In genomic region chr6:49606696-49607390, GRCh38 we compare ENCODE assay signal across 8 cellular contexts. TPM values are rescaled to one million over a fixed set of nuclear protein-coding genes. Genes with fewer than 3 reads are reported as not detected.
A peak's percentile ranks its signal among the peaks of the same experiment; 100 is the strongest.
DNase-seq lines count a peak whose midpoint lies in the region; ATAC-seq and TF ChIP-seq lines count a peak whose summit lies in the region.

No MANE protein-coding gene starts in this region.

- H3K27ac ChIP-seq in right cardiac atrium (ENCODE audit: low read length) (no peak overlapping the region), smooth muscle cell (ENCODE audit: low read depth) (no peak overlapping the region)

- H3K4me2 ChIP-seq in smooth muscle cell, result peak overlapping the region; percentile 41

- H3K4me3 ChIP-seq in adipocyte (ENCODE audit: low read length) (no peak overlapping the region), right cardiac atrium (ENCODE audit: low read length) (no peak overlapping the region), smooth muscle cell (no peak overlapping the region)

- H3K4me1 ChIP-seq in adipocyte (ENCODE audit: control insufficient read depth, insufficient read depth, low read length), result no peaks in the 10 kb centered on the region
- H3K4me1 ChIP-seq in right cardiac atrium (ENCODE audit: control insufficient read depth, insufficient read depth, low read length), result no peaks in the 10 kb centered on the region
- H3K4me1 ChIP-seq in smooth muscle cell (ENCODE audit: low read depth), result no peaks in the 10 kb centered on the region

- peak; percentile 11 for DNase-seq in activated CD4-positive, alpha-beta T cell treated with anti-CD3 and anti-CD28 coated beads for 48 hours
- DNase-seq in activated CD4-positive, alpha-beta T cell treated with anti-CD3 and anti-CD28 coated beads, Interleukin-2, amount 50 U/mL, for 1 hour, result no peak
- DNase-seq in NCI-H460 (ENCODE audit: extremely low read depth, low read depth) (peak; percentile 84), adipocyte (ENCODE audit: low read depth) (peak; percentile 92), right cardiac atrium (peak in 2 of 3 donors; percentile 13 to 42), smooth muscle cell (lab: John Stamatoyannopoulos, UW; ENCODE audit: unreplicated experiment) (no peak)

- WGBS in right cardiac atrium, result 40% methylated on average over 5 of the region's 5 CpGs
- 47% methylated on average over 5 of the region's 5 CpGs for WGBS in smooth muscle cell (ENCODE audit: low lambda C conversion rate)

- no peaks in the 10 kb centered on the region for H3F3A ChIP-seq in smooth muscle cell (ENCODE audit: low read depth)

- H3K9me3 ChIP-seq in adipocyte (ENCODE audit: control insufficient read depth, low read length), result no peaks in the 10 kb centered on the region
- H3K9me3 ChIP-seq in right cardiac atrium (ENCODE audit: control insufficient read depth, low read length), result no peaks in the 10 kb centered on the region
- H3K9me3 ChIP-seq in smooth muscle cell (replicated peaks; ENCODE audit: low read depth), result no peaks in the 10 kb centered on the region

- H4K20me1 ChIP-seq in smooth muscle cell (ENCODE audit: low read depth), result no peaks in the 10 kb centered on the region

- intact Hi-C loops in right cardiac atrium (cut with DNase I), result loop anchor here in 3 of 4 donors (5.0 kb wide), 1 partner anchor 75 kb away; no protein-coding TSS in a partner anchor

- ATAC-seq in GM21390 (IDR thresholded peaks at IDR 0.05; ENCODE audit: unreplicated experiment) (peak; percentile 97), HG03571 (IDR thresholded peaks at IDR 0.05; ENCODE audit: unreplicated experiment) (peak; percentile 94), right cardiac atrium (peak in 1 of 2 donors; percentile 69)

- H3K79me2 ChIP-seq in smooth muscle cell (ENCODE audit: low read depth), result no peaks in the 10 kb centered on the region

- H3K36me3 ChIP-seq in adipocyte (ENCODE audit: control insufficient read depth, insufficient read depth, low read length, severe bottlenecking) (no peaks in the 10 kb centered on the region), smooth muscle cell (ENCODE audit: low read depth) (no peaks in the 10 kb centered on the region)

- no peak overlapping the region for H2AFZ ChIP-seq in smooth muscle cell (ENCODE audit: low read depth)

- peak; percentile 85 for TF ChIP-seq CTCF in smooth muscle cell (IDR thresholded peaks at IDR 0.05; ENCODE audit: borderline replicate concordance, insufficient read depth, poor library complexity, severe bottlenecking)

- H3K9ac ChIP-seq in adipocyte (ENCODE audit: low read length) (no peak overlapping the region), smooth muscle cell (ENCODE audit: low read depth) (no peak overlapping the region)

- H3K27me3 ChIP-seq in adipocyte (replicated peaks; ENCODE audit: control insufficient read depth, insufficient read depth, low read length), result peaks cover 3% of the 10 kb centered on the region
- no peaks in the 10 kb centered on the region for H3K27me3 ChIP-seq in right cardiac atrium (ENCODE audit: control insufficient read depth, insufficient read depth)
- H3K27me3 ChIP-seq in smooth muscle cell (ENCODE audit: low read depth), result no peaks in the 10 kb centered on the region

RNA-seq across cellular contexts. Expression of gene RHAG, which starts 29.8 kb away (rescaled TPM):
- not detected in 2 replicates for total RNA-seq in NCI-H460 (2014; rRNA removed; shearing (Covaris generic))
- not detected in 2 replicates for polyA plus RNA-seq in NCI-H460 (2014; cell fraction: nucleus; rRNA removed)
- 1 to 10 TPM; 1.3 to 2.3 (median 1.5) TPM for total RNA-seq in right cardiac atrium
- polyA plus RNA-seq in right cardiac atrium, result 2.8 TPM
- not detected in 2 replicates for total RNA-seq in smooth muscle cell
- not detected in 2 replicates for polyA plus RNA-seq in smooth muscle cell

RNA-seq across cellular contexts. Expression of gene C6orf141, which starts 56.4 kb away (rescaled TPM):
- 0.47 TPM in 1 of 2 replicates, not detected in the other for total RNA-seq in NCI-H460 (2014; rRNA removed; shearing (Covaris generic))
- polyA plus RNA-seq in NCI-H460 (2014; cell fraction: nucleus; rRNA removed), result 3.7 and 15.2 TPM in 2 replicates
- total RNA-seq in right cardiac atrium (under 1 TPM; 0.23 to 0.49 (median 0.44) TPM), smooth muscle cell (4.1 and 7.2 TPM in 2 replicates)
- polyA plus RNA-seq in right cardiac atrium (0.72 TPM), smooth muscle cell (1.5 and 7.9 TPM in 2 replicates)

Comparison
In these comparisons a context has a peak if more than half of its experiments do, and no peak if none do; other contexts are left out.
1. DNase-seq: peak in activated CD4-positive, alpha-beta T cell treated with anti-CD3 and anti-CD28 coated beads for 48 hours (single experiment), NCI-H460 (single experiment), adipocyte (single experiment) and right cardiac atrium (2 of 3); none in activated CD4-positive, alpha-beta T cell treated with anti-CD3 and anti-CD28 coated beads, Interleukin-2, amount 50 U/mL, for 1 hour (single experiment) and smooth muscle cell (single experiment).